19 cellular contexts compared by ENCODE assay signal in genomic region chr22:46966495-46966845, GRCh38.
"Had no signal": no experiment of that assay in that cellular context is flagged by ENCODE, and none has a peak within 500 bp of the region (broad histone marks: within the 10 kb centered on the region; RNA-seq: fewer than 3 reads in every experiment).

No MANE protein-coding gene starts in this region.

- H3K36me3 Mint-ChIP-seq: natural killer cell treated with Interleukin-12 subunit alpha and Interleukin-12 subunit beta and Interleukin-15 and Interleukin-18, amount 100 ng/mL, for 72 hours had no signal

- H3K9me3 Mint-ChIP-seq: activated CD8-positive, alpha-beta T cell treated with anti-CD3 and anti-CD28 coated beads for 36 hours; activated T-cell treated with anti-CD3 and anti-CD28 coated beads, Interleukin-2, amount 50 U/mL, for 4 hours; activated T-helper 17 cell treated with anti-CD3 and anti-CD28 coated beads, Interleukin-2, amount 50 U/mL, for 72 hours; central memory CD8-positive, alpha-beta T cell; immature natural killer cell; natural killer cell treated with Interleukin-12 subunit alpha and Interleukin-12 subunit beta and Interleukin-15 and Interleukin-18, amount 100 ng/mL, for 72 hours had no signal

- H3K27ac Mint-ChIP-seq: activated CD8-positive, alpha-beta T cell treated with anti-CD3 and anti-CD28 coated beads for 36 hours; activated T-helper 17 cell treated with anti-CD3 and anti-CD28 coated beads, Interleukin-2, amount 50 U/mL, for 72 hours; immature natural killer cell had no signal

- DNase-seq: activated CD4-positive, alpha-beta T cell treated with anti-CD3 and anti-CD28 coated beads for 1 hour; activated CD4-positive, alpha-beta T cell treated with anti-CD3 and anti-CD28 coated beads, Interleukin-2, amount 50 U/mL, for 1 hour; activated CD8-positive, alpha-beta T cell treated with anti-CD3 and anti-CD28 coated beads for 36 hours; activated gamma-delta T cell treated with Interleukin-2 at 50 U/mL for 16 hours; activated naive CD4-positive, alpha-beta T cell treated with anti-CD3 and anti-CD28 coated beads, Interleukin-2, amount 50 U/mL, for 16 hours; activated T-cell treated with anti-CD3 and anti-CD28 coated beads, Interleukin-2, amount 50 U/mL, for 4 hours; dermis blood vessel endothelial cell; effector CD4-positive, alpha-beta T cell; hypothalamus; immature natural killer cell; stimulated activated CD4-positive, alpha-beta T cell treated with anti-CD3 and anti-CD28 coated beads, Interleukin-15, amount 100 ng/mL, for 24 hours; stimulated activated CD4-positive, alpha-beta T cell treated with anti-CD3 and anti-CD28 coated beads, Interleukin-2, amount 100 ng/mL, for 24 hours; stimulated activated naive CD4-positive, alpha-beta T cell treated with Interleukin-2 at 50 U/mL for 16 hours; T-helper 2 cell had no signal

- ATAC-seq: activated CD8-positive, alpha-beta T cell treated with anti-CD3 and anti-CD28 coated beads for 36 hours; activated T-cell treated with anti-CD3 and anti-CD28 coated beads, Interleukin-2, amount 50 U/mL, for 4 hours; activated T-helper 17 cell treated with anti-CD3 and anti-CD28 coated beads, Interleukin-2, amount 50 U/mL, for 72 hours; natural killer cell treated with Interleukin-12 subunit alpha and Interleukin-12 subunit beta and Interleukin-15 and Interleukin-18, amount 100 ng/mL, for 72 hours; right cardiac atrium had no signal

- H3K27me3 Mint-ChIP-seq: activated CD8-positive, alpha-beta T cell treated with anti-CD3 and anti-CD28 coated beads for 36 hours; activated T-helper 17 cell treated with anti-CD3 and anti-CD28 coated beads, Interleukin-2, amount 50 U/mL, for 72 hours; central memory CD8-positive, alpha-beta T cell; natural killer cell treated with Interleukin-12 subunit alpha and Interleukin-12 subunit beta and Interleukin-15 and Interleukin-18, amount 100 ng/mL, for 72 hours had no signal

- H3K9me3 ChIP-seq: tibial nerve had no signal

- H3K27me3 ChIP-seq: tibial nerve had no signal

- H3K4me3 ChIP-seq: tibial nerve had no signal

- H3K4me3 Mint-ChIP-seq: activated CD8-positive, alpha-beta T cell treated with anti-CD3 and anti-CD28 coated beads for 36 hours; activated T-cell treated with anti-CD3 and anti-CD28 coated beads, Interleukin-2, amount 50 U/mL, for 4 hours; activated T-helper 17 cell treated with anti-CD3 and anti-CD28 coated beads, Interleukin-2, amount 50 U/mL, for 72 hours; central memory CD8-positive, alpha-beta T cell; immature natural killer cell; natural killer cell treated with Interleukin-12 subunit alpha and Interleukin-12 subunit beta and Interleukin-15 and Interleukin-18, amount 100 ng/mL, for 72 hours had no signal
